ENCODE assay signal across 8 cellular contexts in the genomic region with DNA sequence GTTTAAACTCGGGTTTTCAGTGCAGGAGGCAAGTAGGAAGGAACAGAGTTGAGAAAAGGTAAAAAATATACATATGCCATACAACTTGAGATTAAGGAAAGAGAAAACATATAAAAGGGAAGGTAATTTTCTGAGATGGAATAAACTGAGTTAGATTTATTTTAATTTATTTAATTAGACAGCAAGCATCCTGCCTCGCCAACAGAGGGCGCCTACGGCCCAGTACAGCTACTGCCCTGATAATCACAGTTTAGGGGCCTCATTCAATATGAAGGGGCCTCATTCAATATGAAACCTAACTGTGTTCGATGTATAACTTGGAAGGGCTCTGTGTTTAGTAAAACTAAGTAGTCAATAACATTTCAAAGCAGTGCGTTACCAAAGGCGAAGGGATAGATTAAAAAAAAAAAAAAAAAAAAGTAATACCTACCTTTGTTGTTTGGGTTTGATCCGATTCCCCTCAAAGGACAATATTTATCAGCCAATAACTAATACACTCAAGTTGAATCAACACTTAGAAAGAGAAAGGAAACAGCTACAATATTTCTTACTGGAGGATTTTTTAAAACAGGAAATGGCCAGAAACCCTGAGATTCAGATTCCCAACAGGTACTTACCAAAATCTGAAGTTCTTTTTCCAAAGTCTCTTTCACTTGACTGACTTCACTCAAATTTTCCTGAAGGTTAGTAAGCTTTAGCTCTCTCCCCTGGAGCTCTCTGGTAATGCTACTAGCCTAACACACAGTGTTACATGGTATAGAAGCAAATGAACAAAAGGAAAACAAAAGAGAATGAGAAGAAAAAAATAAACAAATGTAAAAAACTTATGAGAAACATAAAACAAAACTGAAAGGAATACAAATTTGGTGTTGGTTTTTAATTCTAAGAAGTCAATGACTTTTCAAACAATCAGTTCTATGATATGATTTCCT.
DNase-seq lines count a peak whose midpoint lies in the region; ATAC-seq and TF ChIP-seq lines count a peak whose summit lies in the region.

No MANE protein-coding gene starts in this region.

- no peaks in the 10 kb centered on the region for H3K9me3 ChIP-seq in ascending aorta
- no peaks in the 10 kb centered on the region for H3K9me3 ChIP-seq in liver (ENCODE audit: control insufficient read depth in 4 of 4, low read length in 3 of 4)

- no peak overlapping the region for H3K4me3 Mint-ChIP-seq in HFFc6
- peak overlapping the region in 1 of 2 donors; percentile 39 for H3K4me3 Mint-ChIP-seq in stimulated activated naive CD8-positive, alpha-beta T cell treated with anti-CD3 and anti-CD28 coated beads, Interleukin-15, amount 100 ng/mL, for 72 hours

- H3K36me3 ChIP-seq in ascending aorta = peaks cover 67 to 81% of the 10 kb centered on the region in 2 donors
- peaks cover 6 to 50% (median 35%) of the 10 kb centered on the region in 4 donors for H3K36me3 ChIP-seq in liver (ENCODE audit: control insufficient read depth in 4 of 4, insufficient read depth in 3 of 4, low read depth in 1 of 4, low read length in 3 of 4)

- WGBS in liver = 75% methylated on average over 8 of the region's 8 CpGs

- H3K36me3 Mint-ChIP-seq in HFFc6 (ENCODE audit: low read depth) = peaks cover 33% of the 10 kb centered on the region; the same call in 1 of the 2 replicates

- TF ChIP-seq RAD21 in liver (IDR thresholded peaks at IDR 0.05) = peak; percentile 78 to 80

- peak; percentile 53; the same call in 2 of the 3 replicates for ATAC-seq in SK-N-SH treated with all-trans-retinoic acid at 6 μM for 48 hours
- ATAC-seq in stimulated activated naive CD8-positive, alpha-beta T cell treated with anti-CD3 and anti-CD28 coated beads, Interleukin-15, amount 100 ng/mL, for 72 hours = peak; percentile 61
- no peak for ATAC-seq in HG03159 (IDR thresholded peaks at IDR 0.05; ENCODE audit: unreplicated experiment)

- H3K4me1 ChIP-seq in ascending aorta = no peaks in the 10 kb centered on the region
- no peaks in the 10 kb centered on the region for H3K4me1 ChIP-seq in liver (ENCODE audit: control insufficient read depth in 4 of 4, insufficient read depth in 4 of 4, low read length in 3 of 4)

- DNase-seq in CD1c-positive myeloid dendritic cell (ENCODE audit: extremely low spot score) (peak; percentile 18), HFFc6 (no peak), ascending aorta (ENCODE audit: low spot score in 2 of 2) (no peak), dedifferentiated amniotic fluid mesenchymal stem cell (ENCODE audit: extremely low spot score) (no peak)
- DNase-seq in stimulated activated naive CD8-positive, alpha-beta T cell treated with anti-CD3 and anti-CD28 coated beads, Interleukin-15, amount 100 ng/mL, for 72 hours = peak; percentile 48

- H3K27ac Mint-ChIP-seq in HFFc6 = no peak overlapping the region
- peak overlapping the region; percentile 76 to 77 for H3K27ac Mint-ChIP-seq in stimulated activated naive CD8-positive, alpha-beta T cell treated with anti-CD3 and anti-CD28 coated beads, Interleukin-15, amount 100 ng/mL, for 72 hours

- H3K9me3 Mint-ChIP-seq in HFFc6 = no peaks in the 10 kb centered on the region
- H3K9me3 Mint-ChIP-seq in stimulated activated naive CD8-positive, alpha-beta T cell treated with anti-CD3 and anti-CD28 coated beads, Interleukin-15, amount 100 ng/mL, for 72 hours = no peaks in the 10 kb centered on the region

- TF ChIP-seq CTCF in HFFc6 (IDR thresholded peaks at IDR 0.05) = peak; percentile 85
- TF ChIP-seq CTCF in ascending aorta (IDR thresholded peaks at IDR 0.05) = peak in 2 of 3 experiments; percentile 33 to 54
- peak; percentile 63 for TF ChIP-seq CTCF in liver (IDR thresholded peaks at IDR 0.05; ENCODE audit: low read depth, low read length, missing input control)

- H3K27me3 ChIP-seq in ascending aorta (no peaks in the 10 kb centered on the region), liver (ENCODE audit: control insufficient read depth in 4 of 4, insufficient read depth in 4 of 4, low read length in 3 of 4) (no peaks in the 10 kb centered on the region)

- no peaks in the 10 kb centered on the region for H3K4me1 Mint-ChIP-seq in HFFc6 (ENCODE audit: low read depth)
- peaks cover 17% of the 10 kb centered on the region for H3K4me1 Mint-ChIP-seq in stimulated activated naive CD8-positive, alpha-beta T cell treated with anti-CD3 and anti-CD28 coated beads, Interleukin-15, amount 100 ng/mL, for 72 hours

- H3K27me3 Mint-ChIP-seq in HFFc6 (ENCODE audit: insufficient read depth) = peaks cover 8% of the 10 kb centered on the region
- no peaks in the 10 kb centered on the region for H3K27me3 Mint-ChIP-seq in stimulated activated naive CD8-positive, alpha-beta T cell treated with anti-CD3 and anti-CD28 coated beads, Interleukin-15, amount 100 ng/mL, for 72 hours

- intact Hi-C loops in ascending aorta (cut with DNase I) = no loop called here

- H3K9ac ChIP-seq in liver (ENCODE audit: low read depth in 1 of 2, low read length in 2 of 2) = no peak overlapping the region

- H3K27ac ChIP-seq in ascending aorta = no peak overlapping the region
- H3K27ac ChIP-seq in liver (ENCODE audit: low read depth in 1 of 2, low read length in 2 of 2) = no peak overlapping the region

- no peak overlapping the region for H3K4me3 ChIP-seq in ascending aorta
- H3K4me3 ChIP-seq in liver (ENCODE audit: low read depth in 1 of 3, low read length in 3 of 3) = no peak overlapping the region

TF ChIP-seq in SK-N-SH treated with all-trans-retinoic acid at 6 μM for 48 hours, 23 proteins besides CTCF, POLR2A, EP300 and RAD21:
- TF ChIP-seq ARNTL (CRISPR knock-in tag; IDR thresholded peaks at IDR 0.05; ENCODE audit: borderline replicate concordance, low read depth) = no peak
- no peak for TF ChIP-seq ZNF565 (CRISPR knock-in tag; conservative IDR thresholded peaks at IDR 0.05; ENCODE audit: low read depth)
- TF ChIP-seq ZFP30 (CRISPR knock-in tag; IDR thresholded peaks at IDR 0.05) = no peak

TF ChIP-seq in liver, 16 proteins besides CTCF, POLR2A, EP300 and RAD21:
- no peak for TF ChIP-seq NR2F2 (IDR thresholded peaks at IDR 0.05)
- TF ChIP-seq HNF4A (conservative IDR thresholded peaks at IDR 0.05) = no peak

Comparison
In these comparisons a context has a peak if more than half of its experiments do, and no peak if none do; other contexts are left out.
1. DNase-seq: peak in CD1c-positive myeloid dendritic cell (single experiment) and stimulated activated naive CD8-positive, alpha-beta T cell treated with anti-CD3 and anti-CD28 coated beads, Interleukin-15, amount 100 ng/mL, for 72 hours (2 of 2); none in HFFc6 (single experiment), ascending aorta (0 of 2) and dedifferentiated amniotic fluid mesenchymal stem cell (single experiment).
2. Peak in every context shown above with its lines, with median percentiles within 50 percentile points of each other: CTCF ChIP-seq.